ENCODE assay signal across 17 cellular contexts in genomic region chr7:121279060-121279620, GRCh38. TPM values are rescaled to one million over a fixed set of nuclear protein-coding genes. Genes with fewer than 3 reads are reported as not detected.
DNase-seq lines count a peak whose midpoint lies in the region; ATAC-seq and TF ChIP-seq lines count a peak whose summit lies in the region.
"Had no signal": no experiment of that assay in that cellular context is flagged by ENCODE, and none has a peak within 500 bp of the region (broad histone marks: within the 10 kb centered on the region; RNA-seq: fewer than 3 reads in every experiment).

No MANE protein-coding gene starts in this region.

- BruUV-seq in PC-3 (replicated peaks; lab: Mats Ljungman, UMichigan) (no TSS peak), OCI-LY7 (replicated peaks; lab: Mats Ljungman, UMichigan) (no TSS peak)

- peaks cover 68% of the 10 kb centered on the region for H3K27me3 Mint-ChIP-seq in activated T-cell treated with anti-CD3 and anti-CD28 coated beads, Interleukin-2, amount 50 U/mL, for 72 hours (ENCODE audit: low read depth)
- no peaks in the 10 kb centered on the region for H3K27me3 Mint-ChIP-seq in chondrocyte (ENCODE audit: low read depth)

- peaks cover 5 to 6% of the 10 kb centered on the region in 2 donors for H3K36me3 Mint-ChIP-seq in activated T-cell treated with anti-CD3 and anti-CD28 coated beads, Interleukin-2, amount 50 U/mL, for 72 hours (ENCODE audit: insufficient read depth in 2 of 2)
- peaks cover under 1% of the 10 kb centered on the region for H3K36me3 Mint-ChIP-seq in chondrocyte (ENCODE audit: low read depth)

- CTCF ChIA-PET in PC-3 (lab: Charles Lee), result no interaction called here
- CTCF ChIA-PET in OCI-LY7 (lab: Charles Lee; ENCODE audit: unreplicated experiment), result no interaction called here

- H3K9me3 ChIP-seq in PC-3 (ENCODE audit: low read length) (no peaks in the 10 kb centered on the region), OCI-LY7 (ENCODE audit: low read length) (no peaks in the 10 kb centered on the region)
- H3K9me3 ChIP-seq: adrenal gland, upper lobe of right lung had no signal

- H3K9me2 ChIP-seq in PC-3 (replicated peaks; ENCODE audit: low read length) (no peaks in the 10 kb centered on the region), OCI-LY7 (ENCODE audit: insufficient read depth, low read length) (no peaks in the 10 kb centered on the region)

- no peaks in the 10 kb centered on the region for H3F3A ChIP-seq in PC-3 (ENCODE audit: low read length, unreplicated experiment)

- H4K20me1 ChIP-seq in PC-3 (ENCODE audit: low read length), result no peaks in the 10 kb centered on the region
- no peaks in the 10 kb centered on the region for H4K20me1 ChIP-seq in OCI-LY7 (ENCODE audit: insufficient read depth, low read length)

- ATAC-seq in activated T-cell treated with anti-CD3 and anti-CD28 coated beads, Interleukin-2, amount 50 U/mL, for 72 hours (replicated peaks in 1 of 2), result peak; percentile 44 to 52
- ATAC-seq in PC-3 (no peak), HG02938 (IDR thresholded peaks at IDR 0.05; ENCODE audit: unreplicated experiment) (no peak)
- ATAC-seq: upper lobe of right lung had no signal

- H3K27ac Mint-ChIP-seq in activated T-cell treated with anti-CD3 and anti-CD28 coated beads, Interleukin-2, amount 50 U/mL, for 72 hours, result peak overlapping the region; percentile 49
- H3K27ac Mint-ChIP-seq in chondrocyte (ENCODE audit: unreplicated experiment), result peak overlapping the region; percentile 77

- 0 out of 2 replicates have a peak overlapping the region, but pooled peaks have one; percentile 14 for H3K4me2 ChIP-seq in PC-3 (ENCODE audit: low read length)
- no peak overlapping the region for H3K4me2 ChIP-seq in OCI-LY7 (ENCODE audit: low read length)

- H3K4me3 Mint-ChIP-seq in activated T-cell treated with anti-CD3 and anti-CD28 coated beads, Interleukin-2, amount 50 U/mL, for 72 hours, result peak overlapping the region; percentile 52 to 64
- no peak overlapping the region for H3K4me3 Mint-ChIP-seq in chondrocyte (ENCODE audit: unreplicated experiment)

- no peak overlapping the region for H3K9ac ChIP-seq in PC-3 (ENCODE audit: low read length)

- peaks cover 30% of the 10 kb centered on the region for H3K4me1 Mint-ChIP-seq in activated T-cell treated with anti-CD3 and anti-CD28 coated beads, Interleukin-2, amount 50 U/mL, for 72 hours (ENCODE audit: low read depth)
- peaks cover 48% of the 10 kb centered on the region for H3K4me1 Mint-ChIP-seq in chondrocyte (ENCODE audit: low read depth)

- TF ChIP-seq CTCF in PC-3 (conservative IDR thresholded peaks at IDR 0.05; ENCODE audit: low read depth, low read length) (no peak), chondrocyte (IDR thresholded peaks at IDR 0.05) (no peak), OCI-LY7 (conservative IDR thresholded peaks at IDR 0.05; ENCODE audit: low read length) (no peak)

- intact Hi-C loops in PC-3 (cut with micrococcal nuclease) (loop anchor here (10.0 kb wide), 1 partner anchor 56 kb away; no protein-coding TSS in a partner anchor), posterior cingulate gyrus (cut with DNase I) (no loop called here), OCI-LY7 (cut with micrococcal nuclease; ENCODE audit: unreplicated experiment) (no loop called here)

- H3K36me3 ChIP-seq in PC-3 (ENCODE audit: low read depth, low read length), result no peaks in the 10 kb centered on the region
- H3K36me3 ChIP-seq in OCI-LY7 (ENCODE audit: insufficient read depth, low read length), result no peaks in the 10 kb centered on the region
- H3K36me3 ChIP-seq: adrenal gland, upper lobe of right lung had no signal

- H3K4me1 ChIP-seq in PC-3 (ENCODE audit: insufficient read depth, low read length), result peaks cover 7% of the 10 kb centered on the region
- H3K4me1 ChIP-seq in OCI-LY7 (ENCODE audit: insufficient read depth, low read length, poor library complexity, severe bottlenecking), result no peaks in the 10 kb centered on the region
- H3K4me1 ChIP-seq: spleen, upper lobe of right lung had no signal

- H3K79me2 ChIP-seq in PC-3 (ENCODE audit: low read length), result no peaks in the 10 kb centered on the region
- no peaks in the 10 kb centered on the region for H3K79me2 ChIP-seq in OCI-LY7 (ENCODE audit: insufficient read depth, low read depth, low read length)

- peak in 1 of 2 donors; percentile 18 for DNase-seq in activated T-cell treated with anti-CD3 and anti-CD28 coated beads, Interleukin-2, amount 50 U/mL, for 72 hours
- DNase-seq in activated T-cell treated with anti-CD3 and anti-CD28 coated beads for 4 hours (no peak), PC-3 (no peak), chondrocyte (ENCODE audit: low spot score) (no peak), posterior cingulate gyrus (no peak), NCI-H1417 (lab: John Stamatoyannopoulos, UW) (no peak), OCI-LY7 (ENCODE audit: low spot score) (no peak)
- DNase-seq: adrenal gland, dorsolateral prefrontal cortex, NCI-H1694, NCI-H774, nucleus accumbens, Right ventricle myocardium superior, spleen, upper lobe of right lung had no signal

- peaks cover 2 to 13% of the 10 kb centered on the region in 2 donors for H3K9me3 Mint-ChIP-seq in activated T-cell treated with anti-CD3 and anti-CD28 coated beads, Interleukin-2, amount 50 U/mL, for 72 hours
- H3K9me3 Mint-ChIP-seq in chondrocyte (ENCODE audit: low read depth), result peaks cover under 1% of the 10 kb centered on the region

- H3K27ac ChIP-seq in PC-3 (ENCODE audit: low read length) (no peak overlapping the region), OCI-LY7 (ENCODE audit: low read depth, low read length, poor library complexity, severe bottlenecking) (no peak overlapping the region)
- H3K27ac ChIP-seq: dorsolateral prefrontal cortex, spleen, upper lobe of right lung had no signal

- POLR2A ChIA-PET in PC-3 (lab: Charles Lee; ENCODE audit: unreplicated experiment) (no interaction called here), OCI-LY7 (lab: Charles Lee) (interaction anchor here (0.6 kb wide), 1 partner anchor 171 kb away, joined by 3 read pairs; no protein-coding TSS in a partner anchor)

- no peaks in the 10 kb centered on the region for H3K27me3 ChIP-seq in PC-3 (ENCODE audit: low read length)
- H3K27me3 ChIP-seq: adrenal gland, spleen, upper lobe of right lung had no signal

- no peak overlapping the region for H3K4me3 ChIP-seq in PC-3 (ENCODE audit: low read length)
- H3K4me3 ChIP-seq in OCI-LY7 (ENCODE audit: low read depth, low read length, poor library complexity, severe bottlenecking), result no peak overlapping the region
- H3K4me3 ChIP-seq: dorsolateral prefrontal cortex, lung, spleen, upper lobe of right lung had no signal

- H2AFZ ChIP-seq in PC-3 (ENCODE audit: low read length), result no peak overlapping the region
- no peak overlapping the region for H2AFZ ChIP-seq in OCI-LY7 (ENCODE audit: low read length)

RNA-seq across cellular contexts. Expression of gene WNT16, which starts 49.7 kb away (rescaled TPM):
- total RNA-seq in activated T-cell treated with anti-CD3 and anti-CD28 coated beads, Interleukin-2, amount 50 U/mL, for 72 hours, result not detected
- total RNA-seq in PC-3 (2014; rRNA removed) (not detected in 2 replicates), chondrocyte (not detected in 3 replicates), OCI-LY7 (2022) (not detected in 2 replicates)
- not detected in 2 replicates for total RNA-seq in OCI-LY7 (2014; rRNA removed; shearing (Covaris generic))
- total RNA-seq: Right ventricle myocardium superior, upper lobe of right lung had no signal

Comparison
In these comparisons a context has a peak if more than half of its experiments do, and no peak if none do; other contexts are left out.
1. ATAC-seq: peak in activated T-cell treated with anti-CD3 and anti-CD28 coated beads, Interleukin-2, amount 50 U/mL, for 72 hours (2 of 2); none in PC-3 (single experiment) and HG02938 (single experiment).